1 cellular context compared by ENCODE assay signal in the genomic region with DNA sequence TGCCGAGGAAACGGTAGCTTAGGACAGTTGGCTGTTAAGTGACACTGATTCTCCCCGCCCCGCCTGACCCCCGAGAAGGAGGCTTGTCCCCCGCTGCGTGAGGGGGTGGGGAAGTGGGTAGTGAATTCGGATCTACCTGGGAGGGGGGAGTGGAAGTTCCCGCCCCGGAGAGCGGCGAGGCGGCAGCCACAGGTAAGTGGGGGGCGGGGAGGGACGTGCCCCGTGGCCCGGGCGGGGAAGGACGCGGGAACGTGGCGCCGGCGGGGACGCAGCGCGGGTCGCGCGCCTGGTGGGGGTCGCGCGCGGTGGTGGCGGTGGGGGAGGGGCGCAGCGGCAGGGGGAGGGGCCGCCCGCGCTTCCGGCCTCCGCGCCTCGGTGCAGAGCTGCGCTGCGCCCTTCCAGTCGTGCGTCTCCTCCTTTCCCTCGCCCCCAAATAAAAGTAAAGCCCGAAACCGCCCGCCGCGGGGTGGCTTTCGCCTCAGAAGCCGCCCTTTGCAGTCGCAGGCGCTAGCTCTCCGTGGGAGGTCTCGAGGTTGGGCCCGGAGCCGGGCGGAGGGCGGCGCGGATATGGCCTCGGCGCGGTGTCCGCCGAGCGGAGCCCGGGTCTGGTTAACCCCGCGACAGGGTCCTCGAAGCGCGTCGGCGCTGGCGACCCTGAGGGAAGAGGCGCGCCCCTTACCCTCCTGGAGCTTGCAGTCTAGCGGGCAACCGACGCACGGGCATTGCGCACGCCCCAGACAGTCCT.
TF ChIP-seq lines count a peak whose summit lies in the region.

No MANE protein-coding gene starts in this region.

TF ChIP-seq in GM23338, 12 proteins besides CTCF, POLR2A, EP300 and RAD21 (continued from another document):
- TF ChIP-seq NANOG (IDR thresholded peaks at IDR 0.05; ENCODE audit: borderline replicate concordance) (no peak), EZH2 (IDR thresholded peaks at IDR 0.05; ENCODE audit: low read depth, unreplicated experiment) (no peak), STAT1 (IDR thresholded peaks at IDR 0.05; ENCODE audit: unreplicated experiment) (no peak), JUNB (IDR thresholded peaks at IDR 0.05; ENCODE audit: unreplicated experiment) (no peak)
- TF ChIP-seq, protein P1, sequence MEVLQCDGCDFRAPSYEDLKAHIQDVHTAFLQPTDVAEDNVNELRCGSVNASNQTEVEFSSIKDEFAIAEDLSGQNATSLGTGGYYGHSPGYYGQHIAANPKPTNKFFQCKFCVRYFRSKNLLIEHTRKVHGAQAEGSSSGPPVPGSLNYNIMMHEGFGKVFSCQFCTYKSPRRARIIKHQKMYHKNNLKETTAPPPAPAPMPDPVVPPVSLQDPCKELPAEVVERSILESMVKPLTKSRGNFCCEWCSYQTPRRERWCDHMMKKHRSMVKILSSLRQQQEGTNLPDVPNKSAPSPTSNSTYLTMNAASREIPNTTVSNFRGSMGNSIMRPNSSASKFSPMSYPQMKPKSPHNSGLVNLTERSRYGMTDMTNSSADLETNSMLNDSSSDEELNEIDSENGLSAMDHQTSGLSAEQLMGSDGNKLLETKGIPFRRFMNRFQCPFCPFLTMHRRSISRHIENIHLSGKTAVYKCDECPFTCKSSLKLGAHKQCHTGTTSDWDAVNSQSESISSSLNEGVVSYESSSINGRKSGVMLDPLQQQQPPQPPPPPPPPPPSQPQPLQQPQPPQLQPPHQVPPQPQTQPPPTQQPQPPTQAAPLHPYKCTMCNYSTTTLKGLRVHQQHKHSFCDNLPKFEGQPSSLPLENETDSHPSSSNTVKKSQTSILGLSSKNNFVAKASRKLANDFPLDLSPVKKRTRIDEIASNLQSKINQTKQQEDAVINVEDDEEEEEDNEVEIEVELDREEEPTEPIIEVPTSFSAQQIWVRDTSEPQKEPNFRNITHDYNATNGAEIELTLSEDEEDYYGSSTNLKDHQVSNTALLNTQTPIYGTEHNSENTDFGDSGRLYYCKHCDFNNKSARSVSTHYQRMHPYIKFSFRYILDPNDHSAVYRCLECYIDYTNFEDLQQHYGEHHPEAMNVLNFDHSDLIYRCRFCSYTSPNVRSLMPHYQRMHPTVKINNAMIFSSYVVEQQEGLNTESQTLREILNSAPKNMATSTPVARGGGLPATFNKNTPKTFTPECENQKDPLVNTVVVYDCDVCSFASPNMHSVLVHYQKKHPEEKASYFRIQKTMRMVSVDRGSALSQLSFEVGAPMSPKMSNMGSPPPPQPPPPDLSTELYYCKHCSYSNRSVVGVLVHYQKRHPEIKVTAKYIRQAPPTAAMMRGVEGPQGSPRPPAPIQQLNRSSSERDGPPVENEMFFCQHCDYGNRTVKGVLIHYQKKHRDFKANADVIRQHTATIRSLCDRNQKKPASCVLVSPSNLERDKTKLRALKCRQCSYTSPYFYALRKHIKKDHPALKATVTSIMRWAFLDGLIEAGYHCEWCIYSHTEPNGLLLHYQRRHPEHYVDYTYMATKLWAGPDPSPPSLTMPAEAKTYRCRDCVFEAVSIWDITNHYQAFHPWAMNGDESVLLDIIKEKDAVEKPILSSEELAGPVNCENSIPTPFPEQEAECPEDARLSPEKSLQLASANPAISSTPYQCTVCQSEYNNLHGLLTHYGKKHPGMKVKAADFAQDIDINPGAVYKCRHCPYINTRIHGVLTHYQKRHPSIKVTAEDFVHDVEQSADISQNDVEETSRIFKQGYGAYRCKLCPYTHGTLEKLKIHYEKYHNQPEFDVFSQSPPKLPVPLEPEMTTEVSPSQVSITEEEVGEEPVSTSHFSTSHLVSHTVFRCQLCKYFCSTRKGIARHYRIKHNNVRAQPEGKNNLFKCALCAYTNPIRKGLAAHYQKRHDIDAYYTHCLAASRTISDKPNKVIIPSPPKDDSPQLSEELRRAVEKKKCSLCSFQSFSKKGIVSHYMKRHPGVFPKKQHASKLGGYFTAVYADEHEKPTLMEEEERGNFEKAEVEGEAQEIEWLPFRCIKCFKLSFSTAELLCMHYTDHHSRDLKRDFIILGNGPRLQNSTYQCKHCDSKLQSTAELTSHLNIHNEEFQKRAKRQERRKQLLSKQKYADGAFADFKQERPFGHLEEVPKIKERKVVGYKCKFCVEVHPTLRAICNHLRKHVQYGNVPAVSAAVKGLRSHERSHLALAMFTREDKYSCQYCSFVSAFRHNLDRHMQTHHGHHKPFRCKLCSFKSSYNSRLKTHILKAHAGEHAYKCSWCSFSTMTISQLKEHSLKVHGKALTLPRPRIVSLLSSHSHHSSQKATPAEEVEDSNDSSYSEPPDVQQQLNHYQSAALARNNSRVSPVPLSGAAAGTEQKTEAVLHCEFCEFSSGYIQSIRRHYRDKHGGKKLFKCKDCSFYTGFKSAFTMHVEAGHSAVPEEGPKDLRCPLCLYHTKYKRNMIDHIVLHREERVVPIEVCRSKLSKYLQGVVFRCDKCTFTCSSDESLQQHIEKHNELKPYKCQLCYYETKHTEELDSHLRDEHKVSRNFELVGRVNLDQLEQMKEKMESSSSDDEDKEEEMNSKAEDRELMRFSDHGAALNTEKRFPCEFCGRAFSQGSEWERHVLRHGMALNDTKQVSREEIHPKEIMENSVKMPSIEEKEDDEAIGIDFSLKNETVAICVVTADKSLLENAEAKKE (CRISPR knock-in tag; IDR thresholded peaks at IDR 0.05), result no peak
